8 cellular contexts compared by ENCODE assay signal in genomic region chr13:44436589-44437337, GRCh38.
DNase-seq lines count a peak whose midpoint lies in the region; ATAC-seq and TF ChIP-seq lines count a peak whose summit lies in the region.

No MANE protein-coding gene starts in this region.

- H3K27ac ChIP-seq in KOPT-K1 (ENCODE audit: low read depth, low read length, poor library complexity, severe bottlenecking) (peak overlapping the region; percentile 88), Panc1 (ENCODE audit: low read length) (peak overlapping the region; percentile 80), fibroblast of lung (ENCODE audit: insufficient read depth, low read length) (peak overlapping the region; percentile 81), mucosa of rectum (ENCODE audit: low read depth in 2 of 2, low read length in 2 of 2) (peak overlapping the region; percentile 94 to 97)

- no peak overlapping the region for H2AFZ ChIP-seq in fibroblast of lung (ENCODE audit: low read length)

- peak; percentile 94 for DNase-seq in COR-L47 (lab: John Stamatoyannopoulos, UW)
- peak; percentile 52 for DNase-seq in Panc1 (ENCODE audit: low read depth, low spot score)
- DNase-seq in activated effector memory CD4-positive, alpha-beta T cell treated with Interleukin-2 at 50 U/mL for 16 hours, result peak; percentile 10
- peak; percentile 93 to 96 for DNase-seq in fibroblast of lung (ENCODE audit: low read depth in 2 of 2)
- DNase-seq in stimulated activated naive CD4-positive, alpha-beta T cell (lab: John Stamatoyannopoulos, UW), result peak; percentile 8 to 64 (median 32)

- peak; percentile 96 for ATAC-seq in Panc1
- no peak for ATAC-seq in GM18502 (IDR thresholded peaks at IDR 0.05; ENCODE audit: poor library complexity, unreplicated experiment)

- H3K4me3 ChIP-seq in Panc1 (ENCODE audit: low read depth in 2 of 2, low read length in 2 of 2) (peak overlapping the region; percentile 61 to 75), fibroblast of lung (replicated peaks in 1 of 4; ENCODE audit: control extremely low read depth in 1 of 4, insufficient read depth in 1 of 4, low read depth in 3 of 4, low read length in 4 of 4) (peak overlapping the region; percentile 80 to 97 (median 86)), mucosa of rectum (ENCODE audit: low read length in 2 of 2) (peak overlapping the region; percentile 90 to 91)

- CTCF ChIA-PET in Panc1 (lab: Charles Lee), result interaction anchor here (0.7 to 1.1 kb wide), 2 partner anchors 290 to 528 kb away, joined by 8 to 13 read pairs; no protein-coding TSS in a partner anchor

- TF ChIP-seq CTCF in Panc1 (IDR thresholded peaks at IDR 0.05), result no peak
- TF ChIP-seq CTCF in fibroblast of lung (conservative IDR thresholded peaks at IDR 0.05 in 1 of 2, IDR thresholded peaks at IDR 0.05 in 1 of 2; ENCODE audit: low read depth in 1 of 2, low read length in 2 of 2), result no peak

- no peaks in the 10 kb centered on the region for H3K27me3 ChIP-seq in Panc1 (ENCODE audit: control insufficient read depth, insufficient read depth, low read length)
- H3K27me3 ChIP-seq in fibroblast of lung (ENCODE audit: control insufficient read depth, insufficient read depth, low read length), result no peaks in the 10 kb centered on the region
- no peaks in the 10 kb centered on the region for H3K27me3 ChIP-seq in mucosa of rectum (ENCODE audit: control insufficient read depth in 2 of 2, insufficient read depth in 2 of 2, low read length in 2 of 2)

- H4K20me1 ChIP-seq in fibroblast of lung (ENCODE audit: control insufficient read depth, extremely low read depth, insufficient read depth, low read length), result no peaks in the 10 kb centered on the region

- in situ Hi-C loops in Panc1 (cut with HindIII; ENCODE audit: low pct_unique_long_range_greater_than_20kb, low sequenced_read_pairs), result no loop called here

- POLR2A ChIA-PET in Panc1 (lab: Charles Lee), result interaction anchor here (0.6 to 1.3 kb wide), 2 partner anchors 130 to 450 kb away, joined by 3 to 4 read pairs; no protein-coding TSS in a partner anchor

- peak overlapping the region; percentile 61 for H3K4me2 ChIP-seq in fibroblast of lung (ENCODE audit: extremely low read depth, insufficient read depth, low read length)

- no TSS peak for BruUV-seq in Panc1 (replicated peaks; lab: Mats Ljungman, UMichigan)

- H3K4me1 ChIP-seq in Panc1 (ENCODE audit: control insufficient read depth, insufficient read depth, low read length) (peaks cover 6% of the 10 kb centered on the region; the same call in 1 of the 2 replicates), fibroblast of lung (ENCODE audit: control insufficient read depth, extremely low read depth, insufficient read depth, low read length) (peaks cover 4% of the 10 kb centered on the region), mucosa of rectum (ENCODE audit: control insufficient read depth in 2 of 2, insufficient read depth in 2 of 2, low read length in 2 of 2) (peaks cover 4 to 20% of the 10 kb centered on the region in 2 donors)

- peaks cover 25% of the 10 kb centered on the region for H3K36me3 ChIP-seq in KOPT-K1 (ENCODE audit: insufficient read depth, low read length)
- peaks cover 12% of the 10 kb centered on the region; the same call in 1 of the 2 replicates for H3K36me3 ChIP-seq in Panc1 (ENCODE audit: control insufficient read depth, insufficient read depth, low read length)
- peaks cover 2% of the 10 kb centered on the region for H3K36me3 ChIP-seq in fibroblast of lung (ENCODE audit: control insufficient read depth, insufficient read depth, low read length)
- peaks cover 20 to 21% of the 10 kb centered on the region in 2 donors for H3K36me3 ChIP-seq in mucosa of rectum (ENCODE audit: control insufficient read depth in 2 of 2, insufficient read depth in 2 of 2, low read length in 2 of 2)

- intact Hi-C loops in Panc1 (cut with micrococcal nuclease; ENCODE audit: unreplicated experiment), result loop anchor here (1.0 kb wide), 2 partner anchors 385 to 531 kb away; no protein-coding TSS in a partner anchor

- peaks cover 12% of the 10 kb centered on the region for H3K79me2 ChIP-seq in fibroblast of lung (ENCODE audit: control insufficient read depth, insufficient read depth, low read length)

- H3K9me3 ChIP-seq in KOPT-K1 (ENCODE audit: insufficient read depth, low read length, poor library complexity, severe bottlenecking) (no peaks in the 10 kb centered on the region), Panc1 (ENCODE audit: control insufficient read depth, insufficient read depth, low read depth, low read length) (no peaks in the 10 kb centered on the region), fibroblast of lung (ENCODE audit: control insufficient read depth, insufficient read depth, low read depth, low read length) (no peaks in the 10 kb centered on the region), mucosa of rectum (ENCODE audit: control insufficient read depth in 2 of 2, low read length in 2 of 2) (no peaks in the 10 kb centered on the region)

- H3K9ac ChIP-seq in fibroblast of lung (ENCODE audit: insufficient read depth, low read length), result peak overlapping the region; percentile 71
- H3K9ac ChIP-seq in mucosa of rectum (ENCODE audit: low read depth in 1 of 2, low read length in 2 of 2), result peak overlapping the region; percentile 96 to 97

Comparison
In these comparisons a context has a peak if more than half of its experiments do, and no peak if none do; other contexts are left out.
1. DNase-seq: peak in every context shown above with its lines; median percentile 94 in fibroblast of lung; 94 in COR-L47; 52 in Panc1; 32 in stimulated activated naive CD4-positive, alpha-beta T cell; 10 in activated effector memory CD4-positive, alpha-beta T cell treated with Interleukin-2 at 50 U/mL for 16 hours.